In genomic region chrX:48917139-48917980, GRCh38 we compare ENCODE assay signal across 8 cellular contexts. TPM values are rescaled to one million over a fixed set of nuclear protein-coding genes. Genes with fewer than 3 reads are reported as not detected.
A peak's percentile ranks its signal among the peaks of the same experiment; 100 is the strongest.
DNase-seq lines count a peak whose midpoint lies in the region; ATAC-seq and TF ChIP-seq lines count a peak whose summit lies in the region.

No MANE protein-coding gene starts in this region.

- H3K36me3 ChIP-seq in DND-41 (ENCODE audit: insufficient read depth, low read length) (peaks cover 17% of the 10 kb centered on the region), HAP-1 (replicated peaks) (peaks cover 29% of the 10 kb centered on the region), SU-DHL-6 (ENCODE audit: low read length) (no peaks in the 10 kb centered on the region), parathyroid adenoma (ENCODE audit: control insufficient read depth, insufficient read depth, low read length) (no peaks in the 10 kb centered on the region), tibial nerve (peaks cover 0 to 20% (median 0%) of the 10 kb centered on the region in 3 donors)

- H3K4me2 ChIP-seq in DND-41 (ENCODE audit: insufficient read depth, low read length) (peak overlapping the region; percentile 97), SU-DHL-6 (ENCODE audit: low read depth, low read length, poor library complexity, severe bottlenecking) (peak overlapping the region; percentile 71), parathyroid adenoma (ENCODE audit: low read length) (peak overlapping the region; percentile 8)

- DNase-seq in DND-41 (peak; percentile 89), HAP-1 (ENCODE audit: low spot score in 2 of 2) (peak; percentile 95 to 97), NCI-H1105 treated with DMSO at 0.1 percent for 48 hours (lab: John Stamatoyannopoulos, UW) (peak; percentile 87), Right ventricle myocardium inferior (ENCODE audit: missing footprints) (peak; percentile 93), tibial nerve (ENCODE audit: low spot score in 2 of 2) (peak; percentile 84 to 89)
- peak; percentile 54 for DNase-seq in activated naive CD8-positive, alpha-beta T cell treated with anti-CD3 and anti-CD28 coated beads, Interleukin-2, amount 50 U/mL, for 16 hours (ENCODE audit: low read depth, low spot score)

- no peaks in the 10 kb centered on the region for H3K9me2 ChIP-seq in SU-DHL-6 (replicated peaks; ENCODE audit: insufficient read depth, low read length)

- H3K4me1 ChIP-seq in DND-41 (ENCODE audit: insufficient read depth, low read length) = peaks cover 38% of the 10 kb centered on the region
- peaks cover 17% of the 10 kb centered on the region for H3K4me1 ChIP-seq in HAP-1
- H3K4me1 ChIP-seq in parathyroid adenoma = peaks cover 6% of the 10 kb centered on the region
- H3K4me1 ChIP-seq in tibial nerve = peaks cover 0 to 25% (median 2%) of the 10 kb centered on the region in 4 donors

- 40 to 52% methylated on average over 8 to 26 of the region's 26 CpGs for WGBS in tibial nerve, 2 donors

- H3K79me2 ChIP-seq in DND-41 (ENCODE audit: insufficient read depth, low read length) (peaks cover 12% of the 10 kb centered on the region), SU-DHL-6 (ENCODE audit: insufficient read depth, low read length) (peaks cover 19% of the 10 kb centered on the region), parathyroid adenoma (no peaks in the 10 kb centered on the region)

- peaks cover 26% of the 10 kb centered on the region for H3F3A ChIP-seq in SU-DHL-6 (ENCODE audit: insufficient read depth)

- no peak overlapping the region for H2AFZ ChIP-seq in DND-41 (ENCODE audit: low read depth, low read length)
- H2AFZ ChIP-seq in SU-DHL-6 (ENCODE audit: low read depth, low read length, severe bottlenecking) = no peak overlapping the region
- no peak overlapping the region for H2AFZ ChIP-seq in parathyroid adenoma

- H4K20me1 ChIP-seq in DND-41 (ENCODE audit: insufficient read depth, low read length) = peaks cover 10% of the 10 kb centered on the region; the same call in 1 of the 2 replicates
- no peaks in the 10 kb centered on the region for H4K20me1 ChIP-seq in SU-DHL-6 (ENCODE audit: low read depth, low read length)

- peak; percentile 39 to 54 for TF ChIP-seq EP300 in tibial nerve (IDR thresholded peaks at IDR 0.05)

- peak; percentile 93 for TF ChIP-seq CTCF in DND-41 (IDR thresholded peaks at IDR 0.05; ENCODE audit: borderline replicate concordance, extremely low read depth, low read length, poor library complexity, severe bottlenecking)
- TF ChIP-seq CTCF in SU-DHL-6 (IDR thresholded peaks at IDR 0.05; ENCODE audit: insufficient read depth, low read length, poor library complexity, severe bottlenecking) = peak; percentile 80
- TF ChIP-seq CTCF in parathyroid adenoma (IDR thresholded peaks at IDR 0.05) = peak; percentile 96
- peak; percentile 85 to 95 (median 91) for TF ChIP-seq CTCF in tibial nerve (IDR thresholded peaks at IDR 0.05)

- TF ChIP-seq POLR2A in tibial nerve (IDR thresholded peaks at IDR 0.05) = no peak

- peak overlapping the region; percentile 62 to 79; a peak in 3 of 4 replicates for H3K4me3 ChIP-seq in DND-41 (ENCODE audit: low read depth in 1 of 2, low read length in 2 of 2)
- H3K4me3 ChIP-seq in HAP-1 = peak overlapping the region; percentile 73
- H3K4me3 ChIP-seq in SU-DHL-6 (ENCODE audit: insufficient read depth, low read length, poor library complexity, severe bottlenecking) = peak overlapping the region; percentile 76
- H3K4me3 ChIP-seq in parathyroid adenoma (ENCODE audit: low read depth, low read length) = no peak overlapping the region
- peak overlapping the region; percentile 42 to 72 (median 55) for H3K4me3 ChIP-seq in tibial nerve

- H3K27me3 ChIP-seq in DND-41 (ENCODE audit: insufficient read depth, low read length, poor library complexity) = no peaks in the 10 kb centered on the region
- H3K27me3 ChIP-seq in HAP-1 (ENCODE audit: low read depth) = no peaks in the 10 kb centered on the region
- no peaks in the 10 kb centered on the region for H3K27me3 ChIP-seq in SU-DHL-6 (ENCODE audit: low read length)
- no peaks in the 10 kb centered on the region for H3K27me3 ChIP-seq in parathyroid adenoma (ENCODE audit: control insufficient read depth, insufficient read depth, low read length)
- H3K27me3 ChIP-seq in tibial nerve = no peaks in the 10 kb centered on the region

- intact Hi-C loops in Right ventricle myocardium inferior (cut with DNase I) = loop anchor here (5.0 to 10.0 kb wide), 2 partner anchors 40 to 273 kb away; partner anchors contain the start of gene OTUD5

- H3K9me3 ChIP-seq in DND-41 (ENCODE audit: insufficient read depth, low read length, severe bottlenecking) = no peaks in the 10 kb centered on the region
- no peaks in the 10 kb centered on the region for H3K9me3 ChIP-seq in HAP-1
- no peaks in the 10 kb centered on the region for H3K9me3 ChIP-seq in SU-DHL-6 (ENCODE audit: insufficient read depth, low read length)
- no peaks in the 10 kb centered on the region for H3K9me3 ChIP-seq in parathyroid adenoma (ENCODE audit: control insufficient read depth, low read length)
- H3K9me3 ChIP-seq in tibial nerve = no peaks in the 10 kb centered on the region

- in situ Hi-C loops in HAP-1 (cut with MboI; ENCODE audit: low sequenced_read_pairs) = no loop called here

- ATAC-seq in DND-41 (ENCODE audit: insufficient read depth, low read depth) (peak; percentile 60), Right ventricle myocardium inferior (peak; percentile 76)

- H3K9ac ChIP-seq in DND-41 (ENCODE audit: low read depth, low read length) (peak overlapping the region; percentile 77), SU-DHL-6 (ENCODE audit: low read length) (peak overlapping the region; percentile 75), parathyroid adenoma (no peak overlapping the region)

- H3K27ac ChIP-seq in DND-41 (ENCODE audit: low read length) (peak overlapping the region; percentile 81), SU-DHL-6 (ENCODE audit: low read depth, low read length) (peak overlapping the region; percentile 82), parathyroid adenoma (peak overlapping the region; percentile 53), tibial nerve (peak overlapping the region in 3 of 4 donors; percentile 90 to 92 (median 90))

RNA-seq across cellular contexts. Expression of gene PIM2, which starts 1.5 kb away (rescaled TPM):
- total RNA-seq in Right ventricle myocardium inferior = 3.2 TPM
- 1 to 10 TPM; 4.9 to 8.4 (median 6.8) TPM for total RNA-seq in tibial nerve

RNA-seq across cellular contexts. Expression of gene SLC35A2, which starts 5.9 kb away (rescaled TPM):
- total RNA-seq in Right ventricle myocardium inferior (11.6 TPM), tibial nerve (10 to 100 TPM; 17.0 to 35.5 (median 17.1) TPM)

RNA-seq across cellular contexts. Expression of gene PQBP1, which starts 19.6 kb away (rescaled TPM):
- total RNA-seq in Right ventricle myocardium inferior (58.6 TPM), tibial nerve (10 to 100 TPM; 40.4 to 60.3 (median 48.7) TPM)

RNA-seq across cellular contexts. Expression of gene TIMM17B, which starts 19.8 kb away (rescaled TPM):
- total RNA-seq in Right ventricle myocardium inferior (80.5 TPM), tibial nerve (10 to 100 TPM; 42.0 to 66.6 (median 47.1) TPM)

RNA-seq across cellular contexts. Expression of gene OTUD5, which starts 40.0 kb away (rescaled TPM):
- total RNA-seq in Right ventricle myocardium inferior (19.8 TPM), tibial nerve (10 to 100 TPM; 39.8 to 79.2 (median 51.6) TPM)

Comparison
In these comparisons a context has a peak if more than half of its experiments do, and no peak if none do; other contexts are left out.
1. H3K4me2 ChIP-seq: peak in every context shown above with its lines; median percentile 97 in DND-41; 71 in SU-DHL-6; 8 in parathyroid adenoma.